23 cellular contexts compared by ENCODE assay signal in the genomic region with DNA sequence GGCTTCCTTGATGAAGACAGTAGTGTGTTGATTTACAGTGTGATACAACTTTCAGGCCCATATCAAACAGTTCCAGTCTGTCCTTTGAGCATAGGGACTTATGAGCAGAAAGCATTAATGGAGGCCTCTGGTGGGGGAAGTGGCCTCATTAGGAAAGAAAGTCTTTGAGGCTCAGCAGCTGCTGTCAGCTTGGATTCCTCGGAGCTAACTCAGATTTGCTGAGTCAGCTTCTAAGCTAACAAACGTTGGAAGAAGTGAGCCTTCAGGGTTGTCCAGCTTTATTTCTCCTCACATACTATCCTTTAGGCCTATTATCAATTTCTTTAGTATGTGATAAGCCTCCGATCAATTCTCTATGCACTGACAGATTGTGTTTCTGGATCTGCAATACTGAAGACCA. TPM values are rescaled to one million over a fixed set of nuclear protein-coding genes. Genes with fewer than 3 reads are reported as not detected.
DNase-seq lines count a peak whose midpoint lies in the region; ATAC-seq and TF ChIP-seq lines count a peak whose summit lies in the region.
"Had no signal": no experiment of that assay in that cellular context is flagged by ENCODE, and none has a peak within 500 bp of the region (broad histone marks: within the 10 kb centered on the region; RNA-seq: fewer than 3 reads in every experiment).

No MANE protein-coding gene starts in this region.

- H4K8ac ChIP-seq in IMR-90 (ENCODE audit: low read depth in 2 of 2, low read length in 2 of 2), result no peak overlapping the region

- H3K27me3 ChIP-seq in IMR-90 (ENCODE audit: control insufficient read depth, insufficient read depth, low read length) (no peaks in the 10 kb centered on the region), adipocyte (replicated peaks; ENCODE audit: control insufficient read depth, insufficient read depth, low read length) (no peaks in the 10 kb centered on the region)
- H3K27me3 ChIP-seq: SJSA1 had no signal

- CTCF ChIA-PET in IMR-90 (lab: Yijun Ruan, JAX) (no interaction called here), GM10248 (lab: Yijun Ruan, JAX) (no interaction called here)

- no peaks in the 10 kb centered on the region for H3K4me1 ChIP-seq in IMR-90 (ENCODE audit: control insufficient read depth, insufficient read depth, low read length)
- H3K4me1 ChIP-seq in adipocyte (ENCODE audit: control insufficient read depth, insufficient read depth, low read length), result peaks cover 9% of the 10 kb centered on the region
- H3K4me1 ChIP-seq: SJSA1 had no signal

- in situ Hi-C loops in IMR-90 (cut with MboI; ENCODE audit: low sequenced_read_pairs), result no loop called here

- no peak for TF ChIP-seq RAD21 in IMR-90 (IDR thresholded peaks at IDR 0.05; ENCODE audit: low read length)

- H3K79me1 ChIP-seq in IMR-90 (ENCODE audit: low read depth in 1 of 2, low read length in 2 of 2), result no peaks in the 10 kb centered on the region

- H3K4me3 ChIP-seq in IMR-90 (ENCODE audit: insufficient read depth, low read depth, low read length) (no peak overlapping the region), adipocyte (ENCODE audit: low read length) (no peak overlapping the region)
- H3K4me3 ChIP-seq: GM12878, SJSA1 had no signal

- no peak overlapping the region for H2AK5ac ChIP-seq in IMR-90 (ENCODE audit: low read depth, low read length)

- H3K56ac ChIP-seq in IMR-90 (ENCODE audit: extremely low read depth, insufficient read depth, low read length), result no peak overlapping the region

- TF ChIP-seq CTCF in IMR-90 (conservative IDR thresholded peaks at IDR 0.05; ENCODE audit: low read depth, low read length) (no peak), GM10248 (IDR thresholded peaks at IDR 0.05; ENCODE audit: control extremely low read depth, extremely low read depth, low read depth, missing control alignments) (no peak)

- no CpG with 5 or more reads among the region's 3 CpGs for WGBS in IMR-90 (ENCODE audit: extremely low coverage in 2 of 2, insufficient read length in 1 of 2), 2 experiments

- no peak overlapping the region for H3K4ac ChIP-seq in IMR-90 (ENCODE audit: low read depth, low read length)

- H4K5ac ChIP-seq in IMR-90 (ENCODE audit: low read depth, low read length), result no peak overlapping the region

- H3K14ac ChIP-seq in IMR-90 (replicated peaks; ENCODE audit: low read depth, low read length), result no peak overlapping the region

- H2BK120ac ChIP-seq in IMR-90 (ENCODE audit: low read depth, low read length), result no peak overlapping the region

- no peaks in the 10 kb centered on the region for H3K36me3 ChIP-seq in IMR-90 (ENCODE audit: control insufficient read depth, insufficient read depth, low read length)
- H3K36me3 ChIP-seq in adipocyte (ENCODE audit: control insufficient read depth, insufficient read depth, low read length, severe bottlenecking), result no peaks in the 10 kb centered on the region
- H3K36me3 ChIP-seq: SJSA1 had no signal

- no peak overlapping the region for H2BK20ac ChIP-seq in IMR-90 (ENCODE audit: low read depth, low read length)

- H3K9me3 ChIP-seq in IMR-90 (ENCODE audit: control insufficient read depth, insufficient read depth, low read length), result no peaks in the 10 kb centered on the region
- H3K9me3 ChIP-seq in adipocyte (ENCODE audit: control insufficient read depth, low read length), result no peaks in the 10 kb centered on the region
- H3K9me3 ChIP-seq: SJSA1 had no signal

- H3K27ac ChIP-seq in IMR-90 (ENCODE audit: insufficient read depth, low read length), result no peak overlapping the region
- H3K27ac ChIP-seq: SJSA1 had no signal

- H3K9ac ChIP-seq in IMR-90 (ENCODE audit: low read depth, low read length), result no peak overlapping the region
- H3K9ac ChIP-seq in adipocyte (ENCODE audit: low read length), result no peak overlapping the region

- H2BK15ac ChIP-seq in IMR-90 (ENCODE audit: low read depth, low read length), result no peak overlapping the region

- no peak overlapping the region for H3K4me2 ChIP-seq in IMR-90 (ENCODE audit: low read depth, low read length)

- no peak overlapping the region for H2BK5ac ChIP-seq in IMR-90 (ENCODE audit: low read depth, low read length, poor library complexity, severe bottlenecking)

- intact Hi-C loops in IMR-90 (cut with micrococcal nuclease), result no loop called here

- H2AK9ac ChIP-seq in IMR-90 (replicated peaks; ENCODE audit: low read depth, low read length, poor library complexity), result no peak overlapping the region

- BruUV-seq in IMR-90 (replicated peaks; lab: Mats Ljungman, UMichigan), result no TSS peak

- DNase-seq in IMR-90 (no peak), adipocyte (ENCODE audit: low read depth) (peak; percentile 46), left kidney (ENCODE audit: low read depth, low spot score) (peak; percentile 76), retina (peak; percentile 80), GM10248 (ENCODE audit: extremely low spot score) (no peak), SK-N-DZ (ENCODE audit: low spot score) (no peak)
- no peak for DNase-seq in effector CD8-positive, alpha-beta T cell (lab: John Stamatoyannopoulos, UW)
- DNase-seq: CD4-positive, CD25-positive, alpha-beta regulatory T cell; GOT3; NCI-H1092; NCI-H1436; NCI-H1930; NCI-H2227 treated with DMSO at 0.1 percent for 48 hours; NCI-H510A; SW 1271 had no signal

- no peak overlapping the region for H4K91ac ChIP-seq in IMR-90 (ENCODE audit: insufficient read depth, low read depth, low read length)

- dilution Hi-C loops in IMR-90 (cut with HindIII; ENCODE audit: low sequenced_read_pairs, unreplicated experiment), result no loop called here

- H4K20me1 ChIP-seq in IMR-90 (ENCODE audit: insufficient read depth, low read length), result no peaks in the 10 kb centered on the region

- H3K9me1 ChIP-seq in IMR-90 (ENCODE audit: insufficient read depth, low read length), result no peaks in the 10 kb centered on the region

- no peak overlapping the region for H2AFZ ChIP-seq in IMR-90 (replicated peaks; ENCODE audit: low read length, poor library complexity)

- no peak overlapping the region for H3K23ac ChIP-seq in IMR-90 (ENCODE audit: low read depth, low read length)

- TF ChIP-seq POLR2A in IMR-90 (IDR thresholded peaks at IDR 0.05; ENCODE audit: low read depth, low read length), result no peak

- POLR2A ChIA-PET in IMR-90 (lab: Charles Lee; ENCODE audit: unreplicated experiment), result no interaction called here
- POLR2A ChIA-PET in GM10248 (lab: Yijun Ruan, JAX), result no interaction called here

- no peak overlapping the region for H3K18ac ChIP-seq in IMR-90 (ENCODE audit: low read depth, low read length)

- ATAC-seq in IMR-90 (ENCODE audit: low read depth), result no peak
- ATAC-seq in GM21526 (IDR thresholded peaks at IDR 0.05; ENCODE audit: low FRiP score, unreplicated experiment), result no peak
- ATAC-seq: GM12878, HCT116, Right ventricle myocardium inferior had no signal

TF ChIP-seq in IMR-90, 13 proteins besides CTCF, POLR2A, EP300 and RAD21:
- TF ChIP-seq MAFK (IDR thresholded peaks at IDR 0.05; ENCODE audit: low read depth, low read length), result peak; percentile 99
- no peak for TF ChIP-seq SMC3 (IDR thresholded peaks at IDR 0.05; ENCODE audit: low read depth, low read length)

RNA-seq across cellular contexts. Expression of gene SFRP2, which starts 15.9 kb away (rescaled TPM):
- total RNA-seq in IMR-90 (2012; rRNA removed), result not detected in 2 replicates
- not detected in 2 replicates for polyA plus RNA-seq in IMR-90 (2012; rRNA removed)
- polyA plus RNA-seq in IMR-90 (2012; cell fraction: cytosol; rRNA removed), result 0.02 TPM in 1 of 2 replicates, not detected in the other
- polyA plus RNA-seq in IMR-90 (2012; cell fraction: nucleus; rRNA removed; ENCODE audit: low replicate concordance), result not detected in 2 replicates
- not detected in 2 replicates for polyA plus RNA-seq in SK-N-DZ (2014; cell fraction: cytosol; rRNA removed)
- not detected in 2 replicates for polyA plus RNA-seq in SK-N-DZ (2014; cell fraction: nucleus; rRNA removed)
- total RNA-seq: CD4-positive, CD25-positive, alpha-beta regulatory T cell; LHCN-M2; OCI-LY7; Right ventricle myocardium inferior; SJSA1 had no signal
- polyA plus RNA-seq: CD4-positive, CD25-positive, alpha-beta regulatory T cell had no signal

RNA-seq across cellular contexts. Expression of gene RNF175, which starts 44.9 kb away (rescaled TPM):
- total RNA-seq in IMR-90 (2012; rRNA removed), result not detected in 2 replicates
- polyA plus RNA-seq in IMR-90 (2012; rRNA removed), result not detected in 2 replicates
- polyA plus RNA-seq in IMR-90 (2012; cell fraction: cytosol; rRNA removed), result not detected in 2 replicates
- polyA plus RNA-seq in IMR-90 (2012; cell fraction: nucleus; rRNA removed; ENCODE audit: low replicate concordance), result not detected in 2 replicates
- not detected in 2 replicates for polyA plus RNA-seq in SK-N-DZ (2014; cell fraction: cytosol; rRNA removed)
- polyA plus RNA-seq in SK-N-DZ (2014; cell fraction: nucleus; rRNA removed), result 0.21 TPM in 1 of 2 replicates, not detected in the other
- total RNA-seq: GM12878, LHCN-M2, SJSA1 had no signal
- polyA plus RNA-seq: BJ, GM12878 had no signal

Comparison
In these comparisons a context has a peak if more than half of its experiments do, and no peak if none do; other contexts are left out.
1. DNase-seq: peak in adipocyte (single experiment), left kidney (single experiment) and retina (single experiment); none in IMR-90 (single experiment), effector CD8-positive, alpha-beta T cell (single experiment), GM10248 (single experiment) and SK-N-DZ (single experiment).